Comparison of ENCODE assay signal across 8 cellular contexts in genomic region chr6:118890997-118891790, GRCh38. TPM values are rescaled to one million over a fixed set of nuclear protein-coding genes. Genes with fewer than 3 reads are reported as not detected.
DNase-seq lines count a peak whose midpoint lies in the region; ATAC-seq and TF ChIP-seq lines count a peak whose summit lies in the region.

No MANE protein-coding gene starts in this region.

- H3K27me3 Mint-ChIP-seq in glutamatergic neuron (ENCODE audit: unreplicated experiment) = peaks cover 9% of the 10 kb centered on the region

- H3K4me2 ChIP-seq in DOHH2 (ENCODE audit: low read length) (peak overlapping the region; percentile 86), OCI-LY1 (ENCODE audit: low read length) (peak overlapping the region; percentile 91)

- H3K4me3 Mint-ChIP-seq in glutamatergic neuron (ENCODE audit: unreplicated experiment) = peak overlapping the region; percentile 95

- H3K27me3 ChIP-seq in DOHH2 (ENCODE audit: control insufficient read depth, low read length) (no peaks in the 10 kb centered on the region), OCI-LY1 (ENCODE audit: insufficient read depth, low read length) (no peaks in the 10 kb centered on the region)

- no peak for DNase-seq in glutamatergic neuron
- DNase-seq in mesenteric fat pad (ENCODE audit: low spot score) = no peak
- DNase-seq in stimulated activated CD4-positive, alpha-beta T cell treated with anti-CD3 and anti-CD28 coated beads, Interleukin-2, amount 100 ng/mL, for 48 hours = no peak

- H3K9me2 ChIP-seq in DOHH2 (replicated peaks; ENCODE audit: control insufficient read depth, low read length) (no peaks in the 10 kb centered on the region), OCI-LY1 (ENCODE audit: low read depth, low read length) (no peaks in the 10 kb centered on the region)

- H3K36me3 Mint-ChIP-seq in glutamatergic neuron (ENCODE audit: unreplicated experiment) = no peaks in the 10 kb centered on the region

- H3K9me3 ChIP-seq in DOHH2 (ENCODE audit: control insufficient read depth, insufficient read depth, low read length) = no peaks in the 10 kb centered on the region
- no peaks in the 10 kb centered on the region for H3K9me3 ChIP-seq in OCI-LY1 (ENCODE audit: low read length)

- peaks cover 19% of the 10 kb centered on the region for H3F3A ChIP-seq in DOHH2 (ENCODE audit: control insufficient read depth, insufficient read depth)
- no peaks in the 10 kb centered on the region for H3F3A ChIP-seq in OCI-LY1 (ENCODE audit: insufficient read depth, low read length)

- peak overlapping the region; percentile 98 for H3K27ac Mint-ChIP-seq in glutamatergic neuron (ENCODE audit: unreplicated experiment)

- TF ChIP-seq CTCF in DOHH2 (IDR thresholded peaks at IDR 0.05; ENCODE audit: low read depth, low read length, poor library complexity, severe bottlenecking) (no peak), OCI-LY1 (IDR thresholded peaks at IDR 0.05; ENCODE audit: low read length) (no peak), glutamatergic neuron (IDR thresholded peaks at IDR 0.05; ENCODE audit: partially characterized antibody, unreplicated experiment) (no peak)

- peaks cover 50% of the 10 kb centered on the region for H3K4me1 ChIP-seq in DOHH2 (ENCODE audit: control insufficient read depth, low read length)
- peaks cover 60% of the 10 kb centered on the region for H3K4me1 ChIP-seq in OCI-LY1 (ENCODE audit: insufficient read depth, low read length, severe bottlenecking)

- H3K9me3 Mint-ChIP-seq in glutamatergic neuron (ENCODE audit: unreplicated experiment) = peaks cover 16% of the 10 kb centered on the region

- H3K79me2 ChIP-seq in DOHH2 (ENCODE audit: control insufficient read depth, low read length) = peaks cover 91% of the 10 kb centered on the region
- H3K79me2 ChIP-seq in OCI-LY1 (ENCODE audit: insufficient read depth, low read length) = peaks cover 69% of the 10 kb centered on the region

- peak overlapping the region; percentile 93 for H3K27ac ChIP-seq in DOHH2 (ENCODE audit: low read depth, low read length)
- H3K27ac ChIP-seq in OCI-LY1 (ENCODE audit: low read depth, low read length, poor library complexity, severe bottlenecking) = peak overlapping the region; percentile 97

- H3K4me1 Mint-ChIP-seq in glutamatergic neuron (ENCODE audit: low read depth, unreplicated experiment) = peaks cover 30% of the 10 kb centered on the region

- H3K9ac ChIP-seq in OCI-LY1 (ENCODE audit: low read length) = peak overlapping the region; percentile 89

- H3K4me3 ChIP-seq in DOHH2 (ENCODE audit: low read length) (peak overlapping the region; percentile 90), OCI-LY1 (ENCODE audit: low read depth, low read length, poor library complexity, severe bottlenecking) (peak overlapping the region; percentile 85)

- peaks cover 18% of the 10 kb centered on the region for H3K36me3 ChIP-seq in DOHH2 (ENCODE audit: control insufficient read depth, low read length)
- H3K36me3 ChIP-seq in OCI-LY1 (ENCODE audit: insufficient read depth, low read length) = no peaks in the 10 kb centered on the region; the same call in none of the 2 replicates

- H4K20me1 ChIP-seq in DOHH2 (ENCODE audit: control insufficient read depth, insufficient read depth, low read depth, low read length) (no peaks in the 10 kb centered on the region), OCI-LY1 (ENCODE audit: insufficient read depth, low read length) (no peaks in the 10 kb centered on the region)

- H2AFZ ChIP-seq in OCI-LY1 (ENCODE audit: low read length) = no peak overlapping the region

- ATAC-seq in GM21717 (IDR thresholded peaks at IDR 0.05; ENCODE audit: unreplicated experiment) (peak; percentile 17), GM19023 (IDR thresholded peaks at IDR 0.05; ENCODE audit: unreplicated experiment) (no peak), GM19467 (IDR thresholded peaks at IDR 0.05; ENCODE audit: unreplicated experiment) (no peak)

RNA-seq across cellular contexts. Expression of gene ASF1A, which starts 2.8 kb away (rescaled TPM):
- total RNA-seq in glutamatergic neuron (ENCODE audit: unreplicated experiment) (56.1 TPM), mesenteric fat pad (11.4 TPM)

RNA-seq across cellular contexts. Expression of gene MCM9, which starts 43.8 kb away (rescaled TPM):
- 18.0 TPM for total RNA-seq in glutamatergic neuron (ENCODE audit: unreplicated experiment)
- 9.4 TPM for total RNA-seq in mesenteric fat pad
